ENCODE assay signal across 8 cellular contexts in the genomic region with DNA sequence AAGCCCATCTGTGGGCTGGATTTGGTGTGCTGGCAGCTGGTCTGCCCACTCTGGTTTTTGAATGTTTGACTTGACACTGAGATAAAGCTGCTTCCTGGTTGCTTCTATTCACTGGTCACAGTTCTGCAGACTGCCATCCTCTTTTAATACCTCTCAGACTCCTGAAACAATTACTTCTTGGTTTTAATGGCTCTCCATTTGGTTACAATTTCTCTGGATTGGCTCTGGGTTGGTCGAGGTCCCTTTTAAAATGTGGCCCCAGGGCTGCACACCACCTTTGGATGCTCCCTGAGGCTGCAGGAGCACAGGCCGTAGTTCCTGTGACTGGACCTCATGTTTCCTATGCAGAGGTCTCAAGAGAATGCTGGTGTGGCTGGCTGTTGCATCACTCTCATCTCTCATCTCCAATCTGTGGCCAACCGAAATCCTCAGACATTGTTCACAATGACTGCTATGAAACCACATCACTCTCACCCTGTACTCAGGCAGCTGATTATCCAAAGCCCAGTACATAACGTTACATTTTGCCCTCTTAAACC.
DNase-seq lines count a peak whose midpoint lies in the region; ATAC-seq and TF ChIP-seq lines count a peak whose summit lies in the region.

No MANE protein-coding gene starts in this region.

- H3K36me3 ChIP-seq in heart left ventricle: peaks cover 0 to 27% (median 2%) of the 10 kb centered on the region in 9 donors
- H3K36me3 ChIP-seq in right atrium auricular region: no peaks in the 10 kb centered on the region
- H3K36me3 ChIP-seq in H7 (replicated peaks; ENCODE audit: control insufficient read depth, insufficient read depth, low read length): no peaks in the 10 kb centered on the region
- H3K36me3 ChIP-seq in effector memory CD4-positive, alpha-beta T cell (ENCODE audit: control insufficient read depth, insufficient read depth, low read length): no peaks in the 10 kb centered on the region

- H3K9me3 ChIP-seq in heart left ventricle (no peaks in the 10 kb centered on the region), right atrium auricular region (no peaks in the 10 kb centered on the region)
- no peaks in the 10 kb centered on the region for H3K9me3 ChIP-seq in effector memory CD4-positive, alpha-beta T cell (ENCODE audit: control insufficient read depth, low read length)

- DNase-seq in heart left ventricle (no peak), right atrium auricular region (ENCODE audit: low spot score) (no peak), NCI-H2196 treated with DMSO at 0.1 percent for 48 hours (lab: John Stamatoyannopoulos, UW; ENCODE audit: unreplicated experiment) (peak; percentile 32), immature natural killer cell (peak in 2 of 3 donors; percentile 6 to 9), H7 (no peak), dermis blood vessel endothelial cell (no peak)
- DNase-seq in effector memory CD4-positive, alpha-beta T cell: no peak

- TF ChIP-seq POLR2A in heart left ventricle (IDR thresholded peaks at IDR 0.05): no peak

- H3K27ac Mint-ChIP-seq in immature natural killer cell: peak overlapping the region in 5 of 6 donors; percentile 6 to 62 (median 42)

- H3K9me3 Mint-ChIP-seq in immature natural killer cell: no peaks in the 10 kb centered on the region

- H3K4me1 Mint-ChIP-seq in immature natural killer cell: peaks cover 8 to 15% of the 10 kb centered on the region in 2 donors

- 52 to 69% (median 64%) methylated on average over 4 of the region's 4 CpGs for WGBS in heart left ventricle, 4 donors

- H3K4me1 ChIP-seq in heart left ventricle: no peaks in the 10 kb centered on the region
- H3K4me1 ChIP-seq in right atrium auricular region: no peaks in the 10 kb centered on the region
- H3K4me1 ChIP-seq in effector memory CD4-positive, alpha-beta T cell (ENCODE audit: control insufficient read depth, insufficient read depth, low read length, poor library complexity, severe bottlenecking): no peaks in the 10 kb centered on the region

- ATAC-seq in heart left ventricle: peak; percentile 49 to 92 (median 76)
- peak; percentile 88 for ATAC-seq in HG02759 (IDR thresholded peaks at IDR 0.05; ENCODE audit: unreplicated experiment)

- H3K27ac ChIP-seq in heart left ventricle (no peak overlapping the region), right atrium auricular region (peak overlapping the region in 1 of 2 donors; percentile 11)
- H3K27ac ChIP-seq in effector memory CD4-positive, alpha-beta T cell (ENCODE audit: insufficient read depth, low read length, poor library complexity, severe bottlenecking): no peak overlapping the region

- H3K27me3 ChIP-seq in heart left ventricle (no peaks in the 10 kb centered on the region), right atrium auricular region (no peaks in the 10 kb centered on the region), H7 (ENCODE audit: control insufficient read depth, insufficient read depth, low read length) (no peaks in the 10 kb centered on the region)
- no peaks in the 10 kb centered on the region for H3K27me3 ChIP-seq in effector memory CD4-positive, alpha-beta T cell (replicated peaks; ENCODE audit: control insufficient read depth, insufficient read depth, low read length, poor library complexity, severe bottlenecking)

- TF ChIP-seq CTCF in heart left ventricle (IDR thresholded peaks at IDR 0.05): no peak
- no peak for TF ChIP-seq CTCF in right atrium auricular region (IDR thresholded peaks at IDR 0.05)

- H3K4me3 Mint-ChIP-seq in immature natural killer cell: no peak overlapping the region

- intact Hi-C loops in heart left ventricle (cut with DNase I): no loop called here

- peaks cover 15 to 20% (median 17%) of the 10 kb centered on the region in 3 donors for H3K36me3 Mint-ChIP-seq in immature natural killer cell

- H3K27me3 Mint-ChIP-seq in immature natural killer cell (ENCODE audit: low read depth in 3 of 3): no peaks in the 10 kb centered on the region

- H3K4me3 ChIP-seq in heart left ventricle (no peak overlapping the region), right atrium auricular region (no peak overlapping the region), H7 (ENCODE audit: insufficient read depth, low read depth, low read length) (no peak overlapping the region)
- H3K4me3 ChIP-seq in effector memory CD4-positive, alpha-beta T cell (ENCODE audit: insufficient read depth, low read depth, low read length, poor library complexity, severe bottlenecking): no peak overlapping the region

Comparison
In these comparisons a context has a peak if more than half of its experiments do, and no peak if none do; other contexts are left out.
1. DNase-seq: peak in NCI-H2196 treated with DMSO at 0.1 percent for 48 hours (single experiment) and immature natural killer cell (2 of 3); none in heart left ventricle (0 of 5), right atrium auricular region (single experiment), H7 (single experiment), dermis blood vessel endothelial cell (single experiment) and effector memory CD4-positive, alpha-beta T cell (0 of 3).